Comparison of ENCODE assay signal across 16 cellular contexts in the genomic region with DNA sequence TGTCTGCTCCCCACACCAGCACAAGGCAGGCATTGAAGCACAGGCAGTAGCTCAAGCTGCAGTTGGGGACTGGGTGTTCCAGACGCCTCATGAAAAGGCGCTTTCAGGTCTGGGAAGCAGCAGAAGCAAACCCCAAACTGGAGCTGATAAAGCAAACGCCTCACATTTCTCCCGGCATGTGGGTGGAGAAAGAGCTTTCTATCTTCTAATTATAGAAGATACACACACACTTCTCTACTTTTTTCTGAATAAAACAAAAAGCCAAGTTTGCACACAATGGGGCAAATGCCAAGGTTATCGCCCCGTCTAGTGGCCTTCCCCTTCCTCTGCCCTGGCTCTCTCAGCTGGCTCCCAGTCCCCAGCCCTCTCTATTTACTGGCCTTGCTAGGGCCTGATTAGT.
"Had no signal": no experiment of that assay in that cellular context is flagged by ENCODE, and none has a peak within 500 bp of the region (broad histone marks: within the 10 kb centered on the region; RNA-seq: fewer than 3 reads in every experiment).

No MANE protein-coding gene starts in this region.

- ATAC-seq: left lung; stimulated activated effector memory CD8-positive, alpha-beta T cell treated with anti-CD3 and anti-CD28 coated beads, Interleukin-12 subunit alpha, Interleukin-12 subunit beta, amount 100 ng/mL, for 72 hours had no signal

- H3K4me3 ChIP-seq: left lung, SJSA1, upper lobe of left lung had no signal

- H3K4me1 Mint-ChIP-seq: memory B cell; stimulated activated effector memory CD8-positive, alpha-beta T cell treated with anti-CD3 and anti-CD28 coated beads, Interleukin-12 subunit alpha, Interleukin-12 subunit beta, amount 100 ng/mL, for 72 hours had no signal

- H3K27ac ChIP-seq: left lung, SJSA1, upper lobe of left lung had no signal

- H3K27ac Mint-ChIP-seq: activated CD4-positive, alpha-beta memory T cell treated with anti-CD3 and anti-CD28 coated beads, Interleukin-2, amount 10 ng/mL, durations not matched to agents 7 days and 5 days; activated naive CD8-positive, alpha-beta T cell treated with anti-CD3 and anti-CD28 coated beads, Interleukin-2, amount 10 ng/mL, durations not matched to agents 7 days and 5 days; dendritic cell treated with granulocyte-macrophage colony-stimulating factor and Interleukin-4, amounts not matched to agents 40 ng/mL and 50 ng/mL, for 4 days; memory B cell; stimulated activated effector memory CD8-positive, alpha-beta T cell treated with anti-CD3 and anti-CD28 coated beads, Interleukin-12 subunit alpha, Interleukin-12 subunit beta, amount 100 ng/mL, for 72 hours had no signal

- H3K36me3 ChIP-seq: left lung, SJSA1, upper lobe of left lung had no signal

- H3K36me3 Mint-ChIP-seq: activated naive CD8-positive, alpha-beta T cell treated with anti-CD3 and anti-CD28 coated beads, Interleukin-2, amount 10 ng/mL, durations not matched to agents 7 days and 5 days; memory B cell; stimulated activated effector memory CD8-positive, alpha-beta T cell treated with anti-CD3 and anti-CD28 coated beads, Interleukin-12 subunit alpha, Interleukin-12 subunit beta, amount 100 ng/mL, for 72 hours had no signal

- H3K9me3 ChIP-seq: left lung, SJSA1, upper lobe of left lung had no signal

- H3K27me3 ChIP-seq: upper lobe of left lung had no signal

- H3K9me3 Mint-ChIP-seq: activated CD4-positive, alpha-beta memory T cell treated with anti-CD3 and anti-CD28 coated beads, Interleukin-2, amount 10 ng/mL, durations not matched to agents 7 days and 5 days; activated naive CD8-positive, alpha-beta T cell treated with anti-CD3 and anti-CD28 coated beads, Interleukin-2, amount 10 ng/mL, durations not matched to agents 7 days and 5 days; dendritic cell treated with granulocyte-macrophage colony-stimulating factor and Interleukin-4, amounts not matched to agents 40 ng/mL and 50 ng/mL, for 4 days; endodermal cell; memory B cell; stimulated activated effector memory CD8-positive, alpha-beta T cell treated with anti-CD3 and anti-CD28 coated beads, Interleukin-12 subunit alpha, Interleukin-12 subunit beta, amount 100 ng/mL, for 72 hours had no signal

- DNase-seq: activated CD4-positive, alpha-beta memory T cell treated with anti-CD3 and anti-CD28 coated beads, Interleukin-2, amount 10 ng/mL, durations not matched to agents 7 days and 5 days; activated gamma-delta T cell; activated naive CD8-positive, alpha-beta T cell treated with anti-CD3 and anti-CD28 coated beads, Interleukin-2, amount 10 ng/mL, durations not matched to agents 7 days and 5 days; activated T-cell treated with anti-CD3 and anti-CD28 coated beads, Interleukin-2, amount 50 U/mL, for 48 hours; central memory CD4-positive, alpha-beta T cell; endodermal cell; erythroblast; islet precursor cell; left lung; right cardiac atrium; T-helper 9 cell; upper lobe of left lung had no signal

- H3K4me3 Mint-ChIP-seq: activated CD4-positive, alpha-beta memory T cell treated with anti-CD3 and anti-CD28 coated beads, Interleukin-2, amount 10 ng/mL, durations not matched to agents 7 days and 5 days; activated naive CD8-positive, alpha-beta T cell treated with anti-CD3 and anti-CD28 coated beads, Interleukin-2, amount 10 ng/mL, durations not matched to agents 7 days and 5 days; dendritic cell treated with granulocyte-macrophage colony-stimulating factor and Interleukin-4, amounts not matched to agents 40 ng/mL and 50 ng/mL, for 4 days; endodermal cell; memory B cell; stimulated activated effector memory CD8-positive, alpha-beta T cell treated with anti-CD3 and anti-CD28 coated beads, Interleukin-12 subunit alpha, Interleukin-12 subunit beta, amount 100 ng/mL, for 72 hours had no signal

- H3K4me1 ChIP-seq: SJSA1, upper lobe of left lung had no signal
